In genomic region chr7:85230623-85231022, GRCh38 we compare ENCODE assay signal across 1 cellular context.
TF ChIP-seq lines count a peak whose summit lies in the region.

No MANE protein-coding gene starts in this region.

TF ChIP-seq in GM12878, 131 proteins besides CTCF, POLR2A, EP300 and RAD21 (continued from another document):
- no peak for TF ChIP-seq NKRF (conservative IDR thresholded peaks at IDR 0.05)
- TF ChIP-seq BHLHE40 (IDR thresholded peaks at IDR 0.05; ENCODE audit: borderline replicate concordance in 1 of 2, low read depth in 2 of 2, low read length in 1 of 2): no peak
- TF ChIP-seq MTA3 (IDR thresholded peaks at IDR 0.05; ENCODE audit: borderline replicate concordance, low read length): no peak
- no peak for TF ChIP-seq BMI1 (IDR thresholded peaks at IDR 0.05; ENCODE audit: borderline replicate concordance)
